In the genomic region with DNA sequence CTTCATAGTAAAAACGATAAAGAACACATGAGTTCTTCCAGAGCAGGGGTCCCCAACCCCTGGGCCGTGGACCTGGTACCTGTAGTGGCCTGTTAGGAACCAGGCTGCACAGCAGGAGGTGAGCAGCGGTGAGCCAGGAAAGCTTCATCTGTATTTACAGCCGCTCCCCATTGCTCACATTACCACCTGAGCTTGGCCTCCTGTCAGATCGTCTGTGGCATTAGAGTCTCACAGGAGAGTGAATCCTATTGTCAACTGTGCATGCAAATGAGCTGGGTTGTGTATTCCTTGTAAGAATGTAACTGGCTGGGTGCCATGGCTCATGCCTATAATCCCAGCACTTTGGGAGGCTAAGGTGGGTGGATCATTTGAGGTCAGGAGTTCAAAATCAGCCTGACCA, we compare ENCODE assay signal across 22 cellular contexts.
"Had no signal": no experiment of that assay in that cellular context is flagged by ENCODE, and none has a peak within 500 bp of the region (broad histone marks: within the 10 kb centered on the region; RNA-seq: fewer than 3 reads in every experiment).

No MANE protein-coding gene starts in this region.

- ATAC-seq: activated T-helper 17 cell treated with anti-CD3 and anti-CD28 coated beads, Interleukin-2, amount 50 U/mL, for 72 hours; T-helper 17 cell had no signal

- DNase-seq: activated B cell treated with CpG ODN at 0.5 μM for 24 hours; activated CD4-positive, alpha-beta memory T cell treated with anti-CD3 and anti-CD28 coated beads for 36 hours; activated CD4-positive, alpha-beta T cell treated with anti-CD3 and anti-CD28 coated beads for 1 hour; activated CD4-positive, alpha-beta T cell treated with anti-CD3 and anti-CD28 coated beads, Interleukin-2, amount 10 ng/mL, durations not matched to agents 24 days and 14 days; activated CD8-positive, alpha-beta memory T cell treated with anti-CD3 and anti-CD28 coated beads for 24 hours; activated gamma-delta T cell; activated naive CD4-positive, alpha-beta T cell treated with anti-CD3 and anti-CD28 coated beads for 36 hours; activated T-cell treated with anti-CD3 and anti-CD28 coated beads for 4 hours; activated T-cell treated with anti-CD3 and anti-CD28 coated beads, Interleukin-2, amount 50 U/mL, for 48 hours; amygdala; cortex of kidney; Kasumi-1; NCI-H1105 treated with DMSO at 0.1 percent for 48 hours; NCI-H1436 treated with DMSO at 0.1 percent for 48 hours; NCI-H187; NCI-H345; NCI-H510A; NCI-H526 treated with DMSO at 0.1 percent for 48 hours; SIG-M5; T-helper 17 cell; T-helper 9 cell had no signal
